In genomic region chr3:52327486-52328290, GRCh38 we compare ENCODE assay signal across 32 cellular contexts.
"Had no signal": no experiment of that assay in that cellular context is flagged by ENCODE, and none has a peak within 500 bp of the region (broad histone marks: within the 10 kb centered on the region; RNA-seq: fewer than 3 reads in every experiment).

No MANE protein-coding gene starts in this region.

- H3K27me3 Mint-ChIP-seq: activated CD4-positive, alpha-beta memory T cell treated with anti-CD3 and anti-CD28 coated beads, Interleukin-2, amount 10 ng/mL, durations not matched to agents 7 days and 5 days; activated CD8-positive, alpha-beta memory T cell treated with anti-CD3 and anti-CD28 coated beads, Interleukin-2, amount 10 ng/mL, durations not matched to agents 7 days and 5 days; activated naive CD4-positive, alpha-beta T cell treated with anti-CD3 and anti-CD28 coated beads, Interleukin-2, amount 50 U/mL, for 24 hours had no signal

- H3K27ac Mint-ChIP-seq: activated CD4-positive, alpha-beta memory T cell treated with anti-CD3 and anti-CD28 coated beads, Interleukin-2, amount 10 ng/mL, durations not matched to agents 7 days and 5 days; activated CD8-positive, alpha-beta memory T cell treated with anti-CD3 and anti-CD28 coated beads, Interleukin-2, amount 10 ng/mL, durations not matched to agents 7 days and 5 days; activated naive CD4-positive, alpha-beta T cell treated with anti-CD3 and anti-CD28 coated beads, Interleukin-2, amount 50 U/mL, for 24 hours; activated T-cell treated with anti-CD3 and anti-CD28 coated beads, Interleukin-2, amount 50 U/mL, for 72 hours; activated T-helper 2 cell treated with anti-CD3 and anti-CD28 coated beads, Interferon-gamma antibody, Interleukin-2, Interleukin-4, amounts not matched to agents 10 μg/mL and 5 μg/mL and 100 μg/mL, durations not matched to agents 14 hours and 24 hours and 36 hours had no signal

- H3K9ac ChIP-seq: KMS-11 had no signal

- H3K4me1 ChIP-seq: body of pancreas, breast epithelium had no signal

- H3K4me1 Mint-ChIP-seq: activated CD8-positive, alpha-beta memory T cell treated with anti-CD3 and anti-CD28 coated beads, Interleukin-2, amount 10 ng/mL, durations not matched to agents 7 days and 5 days; activated naive CD4-positive, alpha-beta T cell treated with anti-CD3 and anti-CD28 coated beads, Interleukin-2, amount 50 U/mL, for 24 hours had no signal

- H3K4me3 Mint-ChIP-seq: activated CD4-positive, alpha-beta memory T cell treated with anti-CD3 and anti-CD28 coated beads, Interleukin-2, amount 10 ng/mL, durations not matched to agents 7 days and 5 days; activated CD8-positive, alpha-beta memory T cell treated with anti-CD3 and anti-CD28 coated beads, Interleukin-2, amount 10 ng/mL, durations not matched to agents 7 days and 5 days; activated naive CD4-positive, alpha-beta T cell treated with anti-CD3 and anti-CD28 coated beads, Interleukin-2, amount 50 U/mL, for 24 hours; activated T-cell treated with anti-CD3 and anti-CD28 coated beads, Interleukin-2, amount 50 U/mL, for 72 hours had no signal

- DNase-seq: activated CD4-positive, alpha-beta memory T cell treated with anti-CD3 and anti-CD28 coated beads, Interleukin-2, amount 10 ng/mL, durations not matched to agents 7 days and 5 days; activated CD4-positive, alpha-beta T cell treated with anti-CD3 and anti-CD28 coated beads for 1 hour; activated CD4-positive, alpha-beta T cell treated with anti-CD3 and anti-CD28 coated beads for 48 hours; activated CD4-positive, CD25-positive, alpha-beta regulatory T cell; activated CD8-positive, alpha-beta memory T cell treated with anti-CD3 and anti-CD28 coated beads for 24 hours; activated CD8-positive, alpha-beta memory T cell treated with anti-CD3 and anti-CD28 coated beads, Interleukin-2, amount 10 ng/mL, durations not matched to agents 7 days and 5 days; activated CD8-positive, alpha-beta memory T cell treated with anti-CD3 and anti-CD28 coated beads, Interleukin-2, amount 50 U/mL, for 48 hours; activated gamma-delta T cell; activated naive CD4-positive, alpha-beta T cell treated with Interleukin-2 at 50 U/mL for 16 hours; activated T-cell treated with anti-CD3 and anti-CD28 coated beads, Interleukin-2, amount 50 U/mL, for 1 hour; activated T-cell treated with anti-CD3 and anti-CD28 coated beads, Interleukin-2, amount 50 U/mL, for 72 hours; adrenal gland; MM.1S; MV-4-11; NCI-H1092; NCI-H1436 treated with DMSO at 0.1 percent for 48 hours; NCI-H1694 treated with DMSO at 0.1 percent for 48 hours; NCI-H2029; NCI-H2107; NCI-H2171; NCI-H524; PC-9; T1000; WERI-Rb-1 had no signal

- H3K4me3 ChIP-seq: adrenal gland, body of pancreas, breast epithelium, PC-9, SK-N-MC had no signal

- H3K9me3 Mint-ChIP-seq: activated CD4-positive, alpha-beta memory T cell treated with anti-CD3 and anti-CD28 coated beads, Interleukin-2, amount 10 ng/mL, durations not matched to agents 7 days and 5 days; activated naive CD4-positive, alpha-beta T cell treated with anti-CD3 and anti-CD28 coated beads, Interleukin-2, amount 50 U/mL, for 24 hours; activated T-cell treated with anti-CD3 and anti-CD28 coated beads, Interleukin-2, amount 50 U/mL, for 72 hours; activated T-helper 2 cell treated with anti-CD3 and anti-CD28 coated beads, Interferon-gamma antibody, Interleukin-2, Interleukin-4, amounts not matched to agents 10 μg/mL and 5 μg/mL and 100 μg/mL, durations not matched to agents 14 hours and 24 hours and 36 hours had no signal

- H3K27ac ChIP-seq: adrenal gland, body of pancreas, breast epithelium, KMS-11, PC-9, RWPE1, SK-N-MC, WERI-Rb-1 had no signal

- ATAC-seq: activated CD8-positive, alpha-beta memory T cell treated with anti-CD3 and anti-CD28 coated beads, Interleukin-2, amount 10 ng/mL, durations not matched to agents 7 days and 5 days; activated T-cell treated with anti-CD3 and anti-CD28 coated beads, Interleukin-2, amount 50 U/mL, for 72 hours; body of pancreas; Right ventricle myocardium inferior had no signal

- H3K36me3 ChIP-seq: adrenal gland, breast epithelium, WERI-Rb-1 had no signal

- H3K9me3 ChIP-seq: adrenal gland, body of pancreas, breast epithelium had no signal

- H3K36me3 Mint-ChIP-seq: activated CD8-positive, alpha-beta memory T cell treated with anti-CD3 and anti-CD28 coated beads, Interleukin-2, amount 10 ng/mL, durations not matched to agents 7 days and 5 days; activated naive CD4-positive, alpha-beta T cell treated with anti-CD3 and anti-CD28 coated beads, Interleukin-2, amount 50 U/mL, for 24 hours had no signal

- H3K27me3 ChIP-seq: adrenal gland, body of pancreas, breast epithelium had no signal
